Comparison of ENCODE assay signal across 25 cellular contexts in the genomic region with DNA sequence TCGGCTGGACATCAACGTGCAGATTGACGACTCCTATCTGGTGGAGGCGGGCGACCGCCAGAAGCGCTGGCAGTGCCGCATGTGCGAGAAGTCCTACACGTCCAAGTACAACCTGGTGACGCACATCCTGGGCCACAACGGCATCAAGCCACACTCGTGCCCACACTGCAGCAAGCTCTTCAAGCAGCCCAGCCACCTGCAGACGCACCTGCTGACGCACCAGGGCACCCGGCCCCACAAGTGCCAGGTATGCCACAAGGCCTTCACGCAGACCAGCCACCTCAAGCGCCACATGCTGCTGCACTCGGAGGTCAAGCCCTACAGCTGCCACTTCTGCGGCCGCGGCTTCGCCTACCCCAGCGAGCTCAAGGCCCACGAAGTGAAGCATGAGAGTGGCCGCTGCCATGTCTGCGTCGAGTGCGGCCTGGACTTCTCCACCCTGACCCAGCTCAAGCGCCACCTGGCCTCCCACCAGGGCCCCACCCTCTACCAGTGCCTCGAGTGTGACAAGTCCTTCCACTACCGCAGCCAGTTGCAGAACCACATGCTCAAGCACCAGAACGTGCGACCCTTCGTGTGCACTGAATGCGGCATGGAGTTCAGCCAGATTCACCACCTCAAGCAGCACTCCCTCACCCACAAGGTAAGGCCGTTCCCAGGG.
"Had no signal": no experiment of that assay in that cellular context is flagged by ENCODE, and none has a peak within 500 bp of the region (broad histone marks: within the 10 kb centered on the region; RNA-seq: fewer than 3 reads in every experiment).

No MANE protein-coding gene starts in this region.

- H3K9ac ChIP-seq: parathyroid adenoma had no signal

- H3K4me3 ChIP-seq: esophagus muscularis mucosa, gastroesophageal sphincter, heart left ventricle, hepatocyte, lower lobe of right lung, prostate gland, sigmoid colon, testis, tibial nerve, upper lobe of right lung, uterus had no signal

- H3K9me3 ChIP-seq: esophagus muscularis mucosa, gastroesophageal sphincter, heart left ventricle, lower lobe of right lung, neutrophil, prostate gland, sigmoid colon, testis, tibial nerve, upper lobe of right lung, uterus had no signal

- H3K79me2 ChIP-seq: parathyroid adenoma had no signal

- H3K27ac ChIP-seq: esophagus muscularis mucosa, foreskin keratinocyte, heart left ventricle, hepatocyte, lower lobe of right lung, parathyroid adenoma, prostate gland, sigmoid colon, testis, tibial nerve, upper lobe of right lung, uterus had no signal

- DNase-seq: effector CD8-positive, alpha-beta T cell; endodermal cell; foreskin keratinocyte; heart left ventricle; left colon; left ventricle myocardium superior; lower lobe of right lung; natural killer cell; sigmoid colon; stimulated activated CD4-positive, alpha-beta T cell treated with anti-CD3 and anti-CD28 coated beads, Interleukin-4, amount 100 ng/mL, for 4 hours; stimulated activated naive CD8-positive, alpha-beta T cell treated with anti-CD3 and anti-CD28 coated beads, Interleukin-15, Interleukin-2, amounts not matched to agents 100 U/mL and 50 U/mL, for 24 hours; substantia nigra; testis; upper lobe of right lung; uterus had no signal

- ATAC-seq: foreskin keratinocyte; gastroesophageal sphincter; heart left ventricle; left colon; left ventricle myocardium superior; lower lobe of right lung; natural killer cell; right cardiac atrium; stimulated activated memory B cell treated with anti-CD40 and anti-IgM and Interleukin-4, amounts not matched to agents 10 μg/mL and 1 μg/mL and 100 μg/mL, for 72 hours; stimulated activated naive CD8-positive, alpha-beta T cell treated with anti-CD3 and anti-CD28 coated beads, Interleukin-15, Interleukin-2, amounts not matched to agents 100 U/mL and 50 U/mL, for 24 hours; upper lobe of right lung had no signal

- H3K4me1 ChIP-seq: foreskin keratinocyte, parathyroid adenoma, prostate gland had no signal

- H3K36me3 ChIP-seq: prostate gland, uterus had no signal

- H2AFZ ChIP-seq: hepatocyte, parathyroid adenoma had no signal

- H3K4me2 ChIP-seq: hepatocyte had no signal

- FAIRE-seq: colon had no signal

- H3K27me3 ChIP-seq: esophagus muscularis mucosa, foreskin keratinocyte, gastroesophageal sphincter, heart left ventricle, hepatocyte, neutrophil, sigmoid colon, testis, tibial nerve, upper lobe of right lung, uterus had no signal
